In the genomic region with DNA sequence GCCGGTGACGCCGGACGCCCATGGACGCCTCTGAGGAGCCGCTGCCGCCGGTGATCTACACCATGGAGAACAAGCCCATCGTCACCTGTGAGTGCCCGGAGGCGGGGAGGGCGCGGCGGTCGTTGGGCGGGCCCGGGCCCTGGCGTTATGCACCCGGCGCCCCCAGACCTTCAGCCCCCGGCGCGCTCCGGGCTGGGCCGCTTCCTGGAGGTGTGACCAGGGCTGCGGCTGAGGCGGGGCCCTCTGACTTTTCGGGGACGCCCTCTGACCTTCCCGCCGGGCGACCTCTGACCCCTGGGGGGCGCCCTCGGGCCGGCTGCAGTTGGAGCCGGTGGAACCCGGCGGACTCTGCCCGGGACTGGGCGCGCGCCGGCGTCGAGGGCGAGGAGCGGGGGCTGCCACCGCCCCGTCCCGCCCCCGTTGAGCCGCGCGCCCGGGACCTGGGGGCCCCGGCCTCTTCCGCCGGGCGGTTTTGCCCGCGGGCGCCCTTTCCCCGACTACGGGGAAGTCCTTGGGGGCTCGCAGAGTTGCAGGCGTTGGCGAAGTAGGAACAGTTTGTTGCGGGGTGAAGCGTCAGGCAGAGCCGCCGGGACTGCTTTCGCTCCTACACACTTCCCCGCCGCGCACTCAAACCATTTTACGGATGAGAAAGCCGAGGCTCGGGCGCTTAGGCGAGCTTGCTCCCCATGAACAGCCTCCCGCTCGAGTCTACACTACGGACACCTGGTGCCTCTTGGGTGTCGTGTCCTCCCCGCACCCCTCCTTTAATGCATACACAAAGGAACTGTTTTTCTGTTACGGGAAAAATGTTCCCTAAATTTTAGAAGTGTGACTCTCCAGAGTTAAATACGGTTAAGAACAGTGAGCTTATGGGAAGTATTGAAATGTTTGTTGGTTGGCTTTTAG, we compare ENCODE assay signal across 8 cellular contexts. TPM values are rescaled to one million over a fixed set of nuclear protein-coding genes. Genes with fewer than 3 reads are reported as not detected.
DNase-seq lines count a peak whose midpoint lies in the region; ATAC-seq, FAIRE-seq and TF ChIP-seq lines count a peak whose summit lies in the region.

No MANE protein-coding gene starts in this region.

- H3K36me3 ChIP-seq in BJ (ENCODE audit: control insufficient read depth, insufficient read depth, low read length) (no peaks in the 10 kb centered on the region), gastroesophageal sphincter (no peaks in the 10 kb centered on the region), thoracic aorta (no peaks in the 10 kb centered on the region)

- CTCF ChIA-PET in BJ (lab: Yijun Ruan, JAX) = no interaction called here

- H3K27me3 ChIP-seq in BJ (ENCODE audit: control insufficient read depth, insufficient read depth, low read length) (no peaks in the 10 kb centered on the region), gastroesophageal sphincter (no peaks in the 10 kb centered on the region), thoracic aorta (replicated peaks; ENCODE audit: insufficient read depth) (no peaks in the 10 kb centered on the region)

- no peak for TF ChIP-seq CTCF in BJ (IDR thresholded peaks at IDR 0.05; ENCODE audit: insufficient read depth, low read depth, low read length)
- peak in 3 of 4 experiments; percentile 10 to 17 (median 12) for TF ChIP-seq CTCF in gastroesophageal sphincter (IDR thresholded peaks at IDR 0.05)
- TF ChIP-seq CTCF in omental fat pad (IDR thresholded peaks at IDR 0.05) = no peak
- TF ChIP-seq CTCF in thoracic aorta (IDR thresholded peaks at IDR 0.05) = no peak

- H3K4me3 ChIP-seq in BJ (ENCODE audit: low read depth, low read length) (peak overlapping the region; percentile 77), gastroesophageal sphincter (peak overlapping the region; percentile 91 to 97), thoracic aorta (peak overlapping the region; percentile 79)

- TF ChIP-seq EP300 in gastroesophageal sphincter (IDR thresholded peaks at IDR 0.05) = no peak

- H3K9me3 ChIP-seq in gastroesophageal sphincter (no peaks in the 10 kb centered on the region), thoracic aorta (no peaks in the 10 kb centered on the region)

- peak; percentile 47 for FAIRE-seq in GM19239 (lab: Jason Lieb, UNC)

- DNase-seq in BJ (ENCODE audit: low read depth) = no peak
- DNase-seq in GM19239 (ENCODE audit: insufficient read length, low spot score) = peak; percentile 96
- DNase-seq in RKO (ENCODE audit: low spot score) = peak; percentile 77
- peak; percentile 93 for DNase-seq in activated effector memory CD4-positive, alpha-beta T cell treated with anti-CD3 and anti-CD28 coated beads, Interleukin-2, amount 50 U/mL, for 16 hours
- no peak for DNase-seq in omental fat pad (ENCODE audit: low spot score)
- no peak for DNase-seq in thoracic aorta (ENCODE audit: low spot score)

- H3K4me1 ChIP-seq in gastroesophageal sphincter (peaks cover 0 to 55% (median 19%) of the 10 kb centered on the region in 3 donors), thoracic aorta (ENCODE audit: control insufficient read depth in 1 of 2, low read depth in 2 of 2) (peaks cover 19 to 26% of the 10 kb centered on the region in 2 donors)

- H3K27ac ChIP-seq in gastroesophageal sphincter = peak overlapping the region; percentile 76 to 99 (median 94)
- H3K27ac ChIP-seq in thoracic aorta = peak overlapping the region; percentile 83 to 86

- ATAC-seq in HG03442 (IDR thresholded peaks at IDR 0.05; ENCODE audit: unreplicated experiment) (peak; percentile 71), gastroesophageal sphincter (peak; percentile 69), omental fat pad (ENCODE audit: low FRiP score) (peak; percentile 53), thoracic aorta (ENCODE audit: insufficient number of reproducible peaks, low FRiP score, low read depth) (peak; percentile 12)

- POLR2A ChIA-PET in BJ (lab: Charles Lee) = no interaction called here

- 2 to 10% methylated on average over 3 to 9 of the region's 87 CpGs for WGBS in gastroesophageal sphincter (ENCODE audit: low coverage in 1 of 2), 2 donors

- no peak for TF ChIP-seq POLR2A in gastroesophageal sphincter (IDR thresholded peaks at IDR 0.05)

RNA-seq across cellular contexts. Expression of gene TRAPPC10, which starts 0.6 kb away (rescaled TPM):
- 24.5 and 31.4 TPM in 2 replicates for polyA plus RNA-seq in BJ (2011; rRNA removed)
- polyA minus RNA-seq in BJ (2011; rRNA and poly(A)+ RNA removed) = 18.7 and 22.0 TPM in 2 replicates
- 10 to 100 TPM; 17.8 to 58.1 (median 32.4) TPM for total RNA-seq in gastroesophageal sphincter
- 10 to 100 TPM; 29.3 to 42.8 (median 36.6) TPM for total RNA-seq in omental fat pad
- total RNA-seq in thoracic aorta = 10 to 100 TPM; 45.9 to 47.9 TPM

Comparison
In these comparisons a context has a peak if more than half of its experiments do, and no peak if none do; other contexts are left out.
1. DNase-seq: peak in GM19239 (single experiment), RKO (single experiment) and activated effector memory CD4-positive, alpha-beta T cell treated with anti-CD3 and anti-CD28 coated beads, Interleukin-2, amount 50 U/mL, for 16 hours (single experiment); none in BJ (single experiment), omental fat pad (single experiment) and thoracic aorta (single experiment).
2. CTCF ChIP-seq: peak in gastroesophageal sphincter (3 of 4); none in BJ (single experiment), omental fat pad (0 of 3) and thoracic aorta (single experiment).
3. ATAC-seq: peak in every context shown above with its lines; median percentile 71 in HG03442; 69 in gastroesophageal sphincter; 53 in omental fat pad; 12 in thoracic aorta.
4. Peak in every context shown above with its lines, with median percentiles within 50 percentile points of each other: H3K4me3 ChIP-seq.